ENCODE assay signal across 8 cellular contexts in the genomic region with DNA sequence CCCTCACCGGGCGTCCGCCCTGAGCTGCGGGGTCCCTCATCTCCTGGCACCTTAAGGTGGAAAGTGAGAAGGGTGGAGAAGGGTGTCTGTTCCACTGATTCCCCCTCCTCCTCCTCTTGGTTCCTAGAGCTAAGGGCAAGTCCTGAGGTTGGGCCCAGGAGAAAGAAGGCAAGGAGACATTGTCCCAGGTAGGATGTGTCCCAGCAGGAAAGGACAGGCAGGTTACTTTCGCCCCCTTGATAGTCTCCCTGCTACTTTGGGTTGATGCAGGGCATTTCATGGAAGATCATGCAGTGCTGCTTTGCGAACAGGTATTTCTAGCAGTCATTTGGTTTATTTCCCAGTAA. TPM values are rescaled to one million over a fixed set of nuclear protein-coding genes. Genes with fewer than 3 reads are reported as not detected.
DNase-seq lines count a peak whose midpoint lies in the region; ATAC-seq and TF ChIP-seq lines count a peak whose summit lies in the region.

No MANE protein-coding gene starts in this region.

- TF ChIP-seq CTCF in GM12864 (IDR thresholded peaks at IDR 0.05; ENCODE audit: low read depth, low read length, missing control alignments) (no peak), glutamatergic neuron (IDR thresholded peaks at IDR 0.05; ENCODE audit: partially characterized antibody, unreplicated experiment) (no peak), psoas muscle (IDR thresholded peaks at IDR 0.05) (no peak)

- H3K36me3 ChIP-seq in psoas muscle (ENCODE audit: insufficient read depth in 1 of 2, low read depth in 1 of 2), result no peaks in the 10 kb centered on the region

- no peaks in the 10 kb centered on the region for H3K9me3 Mint-ChIP-seq in glutamatergic neuron (ENCODE audit: unreplicated experiment)
- peaks cover 0 to 2% (median 0%) of the 10 kb centered on the region in 6 donors for H3K9me3 Mint-ChIP-seq in immature natural killer cell

- no peaks in the 10 kb centered on the region for H3K36me3 Mint-ChIP-seq in glutamatergic neuron (ENCODE audit: unreplicated experiment)
- no peaks in the 10 kb centered on the region for H3K36me3 Mint-ChIP-seq in immature natural killer cell

- 21 to 28% (median 24%) methylated on average over 6 of the region's 6 CpGs for WGBS in psoas muscle, 3 donors

- intact Hi-C loops in psoas muscle (cut with DNase I), result no loop called here

- H3K4me1 ChIP-seq in psoas muscle, result no peaks in the 10 kb centered on the region

- peak overlapping the region; percentile 31; the same call in 1 of the 2 replicates for H3K4me3 ChIP-seq in GM12864 (ENCODE audit: low read depth, low read length)
- H3K4me3 ChIP-seq in psoas muscle, result peak overlapping the region; percentile 73

- H3K27ac Mint-ChIP-seq in glutamatergic neuron (ENCODE audit: unreplicated experiment), result no peak overlapping the region
- no peak overlapping the region for H3K27ac Mint-ChIP-seq in immature natural killer cell

- no peaks in the 10 kb centered on the region for H3K9me3 ChIP-seq in psoas muscle

- DNase-seq in GM12864 (ENCODE audit: low read depth), result no peak
- peak; percentile 55 for DNase-seq in SW480 (ENCODE audit: low spot score)
- no peak for DNase-seq in glutamatergic neuron
- no peak for DNase-seq in psoas muscle
- DNase-seq in SIG-M5 treated with dmso at 0.1 percent for 504 hours (lab: John Stamatoyannopoulos, UW; ENCODE audit: unreplicated experiment), result no peak
- DNase-seq in immature natural killer cell, result no peak

- H3K27me3 Mint-ChIP-seq in glutamatergic neuron (ENCODE audit: unreplicated experiment), result peaks cover 4% of the 10 kb centered on the region
- peaks cover 1 to 13% (median 9%) of the 10 kb centered on the region in 3 donors for H3K27me3 Mint-ChIP-seq in immature natural killer cell (ENCODE audit: low read depth in 3 of 3)

- peak overlapping the region; percentile 88 for H3K4me3 Mint-ChIP-seq in glutamatergic neuron (ENCODE audit: unreplicated experiment)
- no peak overlapping the region for H3K4me3 Mint-ChIP-seq in immature natural killer cell

- H3K27ac ChIP-seq in psoas muscle, result peak overlapping the region; percentile 15

- H3K27me3 ChIP-seq in psoas muscle (ENCODE audit: insufficient read depth in 3 of 3, low read length in 2 of 3), result peaks cover 0 to 3% (median 0%) of the 10 kb centered on the region in 3 donors

- peaks cover 6% of the 10 kb centered on the region for H3K4me1 Mint-ChIP-seq in glutamatergic neuron (ENCODE audit: low read depth, unreplicated experiment)
- H3K4me1 Mint-ChIP-seq in immature natural killer cell, result no peaks in the 10 kb centered on the region

- ATAC-seq in psoas muscle (no peak), GM21367 (IDR thresholded peaks at IDR 0.05; ENCODE audit: unreplicated experiment) (no peak)
- no peak for ATAC-seq in activated CD4-positive, CD25-positive, alpha-beta regulatory T cell treated with anti-CD3 and anti-CD28 coated beads, Interleukin-2, amount 50 U/mL, for 24 hours

RNA-seq across cellular contexts. Expression of gene STEAP2, which starts 0.6 kb away (rescaled TPM):
- 0.59 TPM for total RNA-seq in glutamatergic neuron (ENCODE audit: unreplicated experiment)
- 1 to 10 TPM; 1.4 to 3.7 (median 1.6) TPM for total RNA-seq in psoas muscle
- under 1 TPM; 0.32 to 0.55 (median 0.33) TPM for polyA plus RNA-seq in psoas muscle
- polyA plus RNA-seq in immature natural killer cell, result not detected

RNA-seq across cellular contexts. Expression of gene CFAP69, which starts 32.9 kb away (rescaled TPM):
- total RNA-seq in glutamatergic neuron (ENCODE audit: unreplicated experiment) (0.71 TPM), psoas muscle (1 to 10 TPM; 1.5 to 4.9 (median 2.2) TPM)
- polyA plus RNA-seq in psoas muscle (1 to 10 TPM in 2 of 3 donors, under 1 TPM in 1; 0.55 to 1.7 (median 1.2) TPM), immature natural killer cell (not detected)

RNA-seq across cellular contexts. Expression of gene STEAP1, which starts 57.9 kb away (rescaled TPM):
- total RNA-seq in glutamatergic neuron (ENCODE audit: unreplicated experiment) (not detected), psoas muscle (1 to 10 TPM in 3 of 4 donors, under 1 TPM in 1; 0.59 to 4.8 (median 1.8) TPM)
- polyA plus RNA-seq in psoas muscle (1 to 10 TPM; 1.4 to 6.6 (median 1.5) TPM), immature natural killer cell (not detected)
